ENCODE assay signal across 31 cellular contexts in genomic region chr16:86026136-86026905, GRCh38.
DNase-seq lines count a peak whose midpoint lies in the region; ATAC-seq and TF ChIP-seq lines count a peak whose summit lies in the region.
"Had no signal": no experiment of that assay in that cellular context is flagged by ENCODE, and none has a peak within 500 bp of the region (broad histone marks: within the 10 kb centered on the region; RNA-seq: fewer than 3 reads in every experiment).

No MANE protein-coding gene starts in this region.

- TF ChIP-seq CTCF in natural killer cell (IDR thresholded peaks at IDR 0.05) (no peak), upper lobe of right lung (IDR thresholded peaks at IDR 0.05) (no peak)

- peak overlapping the region; percentile 32 for H4K91ac ChIP-seq in neuronal stem cell (ENCODE audit: low read depth, low read length, poor library complexity)

- peak overlapping the region; percentile 91 for H2BK12ac ChIP-seq in neuronal stem cell (ENCODE audit: low read length)

- H3K36me3 Mint-ChIP-seq in natural killer cell treated with Interleukin-12 subunit alpha and Interleukin-12 subunit beta and Interleukin-15 and Interleukin-18, amount 100 ng/mL, for 72 hours = peaks cover 15% of the 10 kb centered on the region
- no peaks in the 10 kb centered on the region for H3K36me3 Mint-ChIP-seq in natural killer cell

- no peak overlapping the region for H3K4me3 Mint-ChIP-seq in natural killer cell treated with Interleukin-12 subunit alpha and Interleukin-12 subunit beta and Interleukin-15 and Interleukin-18, amount 100 ng/mL, for 72 hours
- no peak overlapping the region for H3K4me3 Mint-ChIP-seq in natural killer cell
- H3K4me3 Mint-ChIP-seq: activated CD4-positive, alpha-beta memory T cell treated with anti-CD3 and anti-CD28 coated beads for 36 hours; activated naive CD8-positive, alpha-beta T cell; activated T-helper 17 cell treated with anti-CD3 and anti-CD28 coated beads, Interleukin-2, amount 50 U/mL, for 72 hours; neural crest cell; stimulated activated naive CD8-positive, alpha-beta T cell treated with anti-CD3 and anti-CD28 coated beads, Interleukin-15, Interleukin-2, amounts not matched to agents 100 ng/mL and 50 ng/mL, for 24 hours had no signal

- peaks cover 24 to 25% of the 10 kb centered on the region in 2 donors for H3K27me3 Mint-ChIP-seq in natural killer cell treated with Interleukin-12 subunit alpha and Interleukin-12 subunit beta and Interleukin-15 and Interleukin-18, amount 100 ng/mL, for 72 hours
- peaks cover 14 to 18% of the 10 kb centered on the region in 2 donors for H3K27me3 Mint-ChIP-seq in natural killer cell (ENCODE audit: low read depth in 2 of 2)
- H3K27me3 Mint-ChIP-seq: activated naive CD8-positive, alpha-beta T cell had no signal

- no peak overlapping the region for H2AFZ ChIP-seq in neuronal stem cell (ENCODE audit: low read length)

- H4K8ac ChIP-seq in neuronal stem cell (ENCODE audit: low read depth, low read length) = no peak overlapping the region

- no peak overlapping the region for H2BK120ac ChIP-seq in neuronal stem cell (ENCODE audit: low read depth, low read length)

- H3K4me1 Mint-ChIP-seq in natural killer cell treated with Interleukin-12 subunit alpha and Interleukin-12 subunit beta and Interleukin-15 and Interleukin-18, amount 100 ng/mL, for 72 hours (ENCODE audit: low read depth in 2 of 2) = no peaks in the 10 kb centered on the region
- no peaks in the 10 kb centered on the region for H3K4me1 Mint-ChIP-seq in natural killer cell
- H3K4me1 Mint-ChIP-seq: activated T-helper 17 cell treated with anti-CD3 and anti-CD28 coated beads, Interleukin-2, amount 50 U/mL, for 72 hours; neural crest cell had no signal

- WGBS in neuronal stem cell (ENCODE audit: extremely low coverage in 2 of 2, insufficient read length in 2 of 2, insufficient replicate concordance in 1 of 2), 2 donors = no CpG with 5 or more reads among the region's 15 CpGs

- H2BK15ac ChIP-seq in neuronal stem cell (ENCODE audit: low read length) = no peak overlapping the region

- no peaks in the 10 kb centered on the region for H3K79me1 ChIP-seq in neuronal stem cell (ENCODE audit: low read depth, low read length)

- DNase-seq in natural killer cell treated with Interleukin-12 subunit alpha and Interleukin-12 subunit beta and Interleukin-15 and Interleukin-18, amount 100 ng/mL, for 72 hours (ENCODE audit: low spot score) = no peak
- no peak for DNase-seq in natural killer cell
- peak; percentile 49 for DNase-seq in islet precursor cell
- no peak for DNase-seq in neuronal stem cell (ENCODE audit: low spot score)
- peak; percentile 52 for DNase-seq in upper lobe of right lung
- no peak for DNase-seq in cortex of kidney (lab: John Stamatoyannopoulos, UW)
- DNase-seq: activated CD4-positive, alpha-beta memory T cell treated with anti-CD3 and anti-CD28 coated beads for 36 hours; activated CD8-positive, alpha-beta memory T cell treated with anti-CD3 and anti-CD28 coated beads, Interleukin-2, amount 50 U/mL, for 4 hours; central memory CD4-positive, alpha-beta T cell; hypothalamus; left ventricle myocardium superior; NCI-H1105 treated with DMSO at 0.1 percent for 48 hours; NCI-H2029; NCI-H69; SJCRH30; stimulated activated CD4-positive, alpha-beta T cell treated with anti-CD3 and anti-CD28 coated beads, Interleukin-15, amount 100 ng/mL, for 24 hours; T-helper 1 cell; thyroid gland had no signal

- peak overlapping the region; percentile 24 for H2AK5ac ChIP-seq in neuronal stem cell (ENCODE audit: low read depth, low read length)

- H3K9me3 ChIP-seq in neuronal stem cell (replicated peaks in 1 of 2; ENCODE audit: control insufficient read depth in 2 of 2, insufficient read depth in 1 of 2, low read depth in 1 of 2, low read length in 2 of 2) (peaks cover 0 to 8% of the 10 kb centered on the region in 2 donors), upper lobe of right lung (peaks cover 6% of the 10 kb centered on the region)
- H3K9me3 ChIP-seq: right lobe of liver, thyroid gland had no signal

- no peak overlapping the region for H3K27ac ChIP-seq in neuronal stem cell (replicated peaks; ENCODE audit: low read length)
- no peak overlapping the region for H3K27ac ChIP-seq in upper lobe of right lung
- H3K27ac ChIP-seq: A549, dorsolateral prefrontal cortex, right lobe of liver, SJCRH30, thyroid gland had no signal

- H3K9ac ChIP-seq in neuronal stem cell (ENCODE audit: low read depth, low read length, poor library complexity) = no peak overlapping the region

- H2BK5ac ChIP-seq in neuronal stem cell (ENCODE audit: low read length) = no peak overlapping the region

- intact Hi-C loops in natural killer cell (cut with micrococcal nuclease) = no loop called here
- intact Hi-C loops in upper lobe of right lung (cut with DNase I) = no loop called here

- H3K23ac ChIP-seq in neuronal stem cell (ENCODE audit: low read depth, low read length, poor library complexity) = no peak overlapping the region

- H3K4me1 ChIP-seq in neuronal stem cell (ENCODE audit: control insufficient read depth in 2 of 2, insufficient read depth in 1 of 2, low read depth in 1 of 2, low read length in 2 of 2) (no peaks in the 10 kb centered on the region), upper lobe of right lung (no peaks in the 10 kb centered on the region)
- H3K4me1 ChIP-seq: A549, right lobe of liver, SJCRH30 had no signal

- H3K4me3 ChIP-seq in neuronal stem cell (ENCODE audit: low read length in 2 of 2) = no peak overlapping the region
- no peak overlapping the region for H3K4me3 ChIP-seq in upper lobe of right lung
- H3K4me3 ChIP-seq: A549, dorsolateral prefrontal cortex, right lobe of liver, SJCRH30, thyroid gland had no signal

- H3K36me3 ChIP-seq in neuronal stem cell (replicated peaks in 1 of 2; ENCODE audit: control insufficient read depth in 2 of 2, insufficient read depth in 2 of 2, low read length in 2 of 2) (no peaks in the 10 kb centered on the region), upper lobe of right lung (no peaks in the 10 kb centered on the region)
- H3K36me3 ChIP-seq: right lobe of liver, SJCRH30, thyroid gland had no signal

- peak; percentile 11 to 17 for ATAC-seq in natural killer cell treated with Interleukin-12 subunit alpha and Interleukin-12 subunit beta and Interleukin-15 and Interleukin-18, amount 100 ng/mL, for 72 hours
- ATAC-seq in natural killer cell (no peak), upper lobe of right lung (peak; percentile 6), esophagus mucosa (no peak), GM19455 (IDR thresholded peaks at IDR 0.05; ENCODE audit: unreplicated experiment) (no peak)
- ATAC-seq: A549; activated CD4-positive, CD25-positive, alpha-beta regulatory T cell treated with anti-CD3 and anti-CD28 coated beads, Interleukin-2, amount 50 U/mL, for 24 hours; activated T-helper 17 cell treated with anti-CD3 and anti-CD28 coated beads, Interleukin-2, amount 50 U/mL, for 72 hours; left ventricle myocardium superior; Panc1 had no signal

- no peak overlapping the region for H3K4ac ChIP-seq in neuronal stem cell (ENCODE audit: low read length)

- H3K27ac Mint-ChIP-seq in natural killer cell treated with Interleukin-12 subunit alpha and Interleukin-12 subunit beta and Interleukin-15 and Interleukin-18, amount 100 ng/mL, for 72 hours = no peak overlapping the region
- H3K27ac Mint-ChIP-seq in natural killer cell = no peak overlapping the region
- H3K27ac Mint-ChIP-seq: activated CD4-positive, alpha-beta memory T cell treated with anti-CD3 and anti-CD28 coated beads for 36 hours; activated naive CD8-positive, alpha-beta T cell; activated T-helper 17 cell treated with anti-CD3 and anti-CD28 coated beads, Interleukin-2, amount 50 U/mL, for 72 hours; IgD-negative memory B cell; progenitor cell of endocrine pancreas; stimulated activated naive CD8-positive, alpha-beta T cell treated with anti-CD3 and anti-CD28 coated beads, Interleukin-15, Interleukin-2, amounts not matched to agents 100 ng/mL and 50 ng/mL, for 24 hours had no signal

- H3K14ac ChIP-seq in neuronal stem cell (ENCODE audit: low read length) = peak overlapping the region; percentile 64

- no peak overlapping the region for H3K4me2 ChIP-seq in neuronal stem cell (ENCODE audit: insufficient read depth, low read length, poor library complexity, severe bottlenecking)
- H3K4me2 ChIP-seq: A549 had no signal

- peak overlapping the region; percentile 71 for H3K18ac ChIP-seq in neuronal stem cell (ENCODE audit: low read length)

- H3K27me3 ChIP-seq in neuronal stem cell (ENCODE audit: control insufficient read depth in 3 of 3, insufficient read depth in 3 of 3, low read depth in 1 of 3, low read length in 3 of 3) (no peaks in the 10 kb centered on the region), upper lobe of right lung (peaks cover 19% of the 10 kb centered on the region)
- H3K27me3 ChIP-seq: SJCRH30, thyroid gland had no signal

- peaks cover 3% of the 10 kb centered on the region for H3K9me3 Mint-ChIP-seq in natural killer cell treated with Interleukin-12 subunit alpha and Interleukin-12 subunit beta and Interleukin-15 and Interleukin-18, amount 100 ng/mL, for 72 hours
- H3K9me3 Mint-ChIP-seq in natural killer cell = peaks cover 6 to 11% of the 10 kb centered on the region in 2 donors

Comparison
In these comparisons a context has a peak if more than half of its experiments do, and no peak if none do; other contexts are left out.
1. ATAC-seq: peak in natural killer cell treated with Interleukin-12 subunit alpha and Interleukin-12 subunit beta and Interleukin-15 and Interleukin-18, amount 100 ng/mL, for 72 hours (2 of 2) and upper lobe of right lung (single experiment); none in natural killer cell (0 of 3), esophagus mucosa (single experiment) and GM19455 (single experiment).
2. DNase-seq: peak in islet precursor cell (single experiment) and upper lobe of right lung (single experiment); none in natural killer cell treated with Interleukin-12 subunit alpha and Interleukin-12 subunit beta and Interleukin-15 and Interleukin-18, amount 100 ng/mL, for 72 hours (single experiment), natural killer cell (single experiment), neuronal stem cell (single experiment) and cortex of kidney (single experiment).